In the genomic region with DNA sequence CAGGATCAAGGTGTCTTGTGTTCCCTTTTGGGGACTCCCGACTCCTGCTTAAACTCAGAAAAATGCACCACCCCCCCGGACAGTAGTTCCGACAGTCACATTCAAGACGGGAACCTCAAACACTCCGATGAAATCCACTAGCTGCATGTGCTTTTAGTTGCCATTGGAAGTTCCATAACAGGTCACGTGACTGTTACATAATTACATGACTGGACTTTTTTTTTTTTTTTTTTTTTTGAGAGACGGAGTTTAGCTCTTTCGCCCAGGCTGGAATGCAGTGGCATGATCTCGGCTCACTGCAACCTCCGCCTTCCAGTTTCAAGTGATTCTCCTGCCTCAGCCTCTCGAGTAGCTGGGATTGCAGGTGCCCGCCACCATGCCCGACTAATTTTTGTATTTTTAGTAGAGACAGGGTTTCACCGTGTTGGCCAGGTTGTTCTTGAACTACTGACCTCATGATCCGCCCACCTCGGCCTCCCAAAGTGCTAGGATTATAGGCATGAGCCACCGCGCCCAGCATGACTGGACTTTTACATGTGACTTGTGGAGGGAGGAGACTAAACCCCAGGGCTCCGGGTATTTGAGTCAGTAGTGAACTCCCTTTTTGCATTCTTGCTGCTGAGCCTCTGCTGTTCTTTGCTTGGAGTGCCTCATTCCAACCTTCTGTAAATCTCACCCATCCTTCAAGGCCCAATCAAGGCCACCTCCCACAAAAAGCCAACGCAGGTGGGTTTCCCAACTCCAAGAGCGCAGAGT, we compare ENCODE assay signal across 1 cellular context.
TF ChIP-seq lines count a peak whose summit lies in the region.

No MANE protein-coding gene starts in this region.

TF ChIP-seq in IMR-90, 13 proteins besides CTCF, POLR2A, EP300 and RAD21:
- TF ChIP-seq, protein P1, sequence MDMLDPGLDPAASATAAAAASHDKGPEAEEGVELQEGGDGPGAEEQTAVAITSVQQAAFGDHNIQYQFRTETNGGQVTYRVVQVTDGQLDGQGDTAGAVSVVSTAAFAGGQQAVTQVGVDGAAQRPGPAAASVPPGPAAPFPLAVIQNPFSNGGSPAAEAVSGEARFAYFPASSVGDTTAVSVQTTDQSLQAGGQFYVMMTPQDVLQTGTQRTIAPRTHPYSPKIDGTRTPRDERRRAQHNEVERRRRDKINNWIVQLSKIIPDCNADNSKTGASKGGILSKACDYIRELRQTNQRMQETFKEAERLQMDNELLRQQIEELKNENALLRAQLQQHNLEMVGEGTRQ (IDR thresholded peaks at IDR 0.05; ENCODE audit: low read depth, low read length), result peak; percentile 24; the same call in 1 of the 2 replicates
